ENCODE assay signal across 36 cellular contexts in genomic region chr10:28698075-28698474, GRCh38.
"Had no signal": no experiment of that assay in that cellular context is flagged by ENCODE, and none has a peak within 500 bp of the region (broad histone marks: within the 10 kb centered on the region; RNA-seq: fewer than 3 reads in every experiment).

No MANE protein-coding gene starts in this region.

- H3K4me2 ChIP-seq: KMS-11 had no signal

- H3K27me3 ChIP-seq: MG63 had no signal

- H3K27ac ChIP-seq: KMS-11 had no signal

- DNase-seq: Karpas-422, Kasumi-1, MG63, MM.1S, MV-4-11, NCI-H1048, NCI-H1092, NCI-H1092 treated with DMSO at 0.1 percent for 48 hours, NCI-H1105, NCI-H1105 treated with DMSO at 0.1 percent for 48 hours, NCI-H1417, NCI-H1417 treated with DMSO at 0.1 percent for 48 hours, NCI-H1436, NCI-H1436 treated with DMSO at 0.1 percent for 48 hours, NCI-H146, NCI-H1694, NCI-H1694 treated with DMSO at 0.1 percent for 48 hours, NCI-H187, NCI-H187 treated with DMSO at 0.1 percent for 48 hours, NCI-H1930, NCI-H2029, NCI-H2029 treated with DMSO at 0.1 percent for 48 hours, NCI-H2081, NCI-H2081 treated with DMSO at 0.1 percent for 48 hours, NCI-H2107, NCI-H2171, NCI-H2171 treated with DMSO at 0.1 percent for 48 hours, NCI-H2227 treated with DMSO at 0.1 percent for 48 hours, NCI-H226, NCI-H345, NCI-H446, NCI-H446 treated with DMSO at 0.1 percent for 48 hours, NCI-H510A, NCI-H510A treated with DMSO at 0.1 percent for 48 hours, NCI-H524 had no signal

- H3K9me3 ChIP-seq: MG63 had no signal

- H3K9ac ChIP-seq: KMS-11 had no signal

- H3K36me3 ChIP-seq: MG63 had no signal

- H3K4me3 ChIP-seq: MG63 had no signal
